ENCODE assay signal across 1 cellular context in the genomic region with DNA sequence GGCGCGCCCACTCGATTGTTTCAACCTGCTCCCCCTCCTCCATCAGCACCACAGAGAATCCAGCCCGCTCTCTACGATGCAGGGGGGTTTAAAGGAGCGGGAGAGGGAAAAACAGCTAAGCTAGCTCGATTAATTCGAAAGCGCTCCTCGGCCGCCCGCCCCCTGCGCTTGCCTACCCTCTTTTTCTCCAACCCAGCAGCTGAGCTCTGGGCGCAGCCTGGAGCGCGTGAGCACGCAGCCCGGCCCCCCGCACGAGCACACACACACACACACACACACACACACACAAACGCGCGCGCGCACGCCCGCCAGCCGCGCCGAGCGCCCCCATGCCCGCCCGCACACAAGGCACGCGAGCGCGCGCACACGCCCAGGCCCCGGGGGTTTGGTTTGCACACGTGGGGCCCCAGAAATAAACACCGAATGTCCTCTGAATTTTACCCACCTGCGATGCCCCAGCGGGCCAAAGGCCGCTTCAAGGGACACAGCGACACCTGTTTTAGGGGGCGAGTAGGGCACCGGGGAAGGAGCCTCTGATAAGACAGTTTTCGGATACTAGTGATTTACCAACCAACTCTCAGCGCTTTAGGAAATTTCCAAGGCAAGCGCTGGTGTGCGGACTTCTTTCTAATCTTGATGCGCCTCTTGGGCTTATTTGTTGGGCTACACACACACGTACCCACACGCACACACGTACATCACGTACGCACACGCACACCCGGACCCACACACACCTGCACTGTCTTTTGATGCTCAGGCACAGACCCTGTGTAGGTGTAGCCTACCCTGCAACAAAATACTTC.
TF ChIP-seq lines count a peak whose summit lies in the region.

No MANE protein-coding gene starts in this region.

TF ChIP-seq in HepG2, 621 proteins besides CTCF, POLR2A, EP300 and RAD21 (continued from another document and continues in another):
- TF ChIP-seq, protein P1, sequence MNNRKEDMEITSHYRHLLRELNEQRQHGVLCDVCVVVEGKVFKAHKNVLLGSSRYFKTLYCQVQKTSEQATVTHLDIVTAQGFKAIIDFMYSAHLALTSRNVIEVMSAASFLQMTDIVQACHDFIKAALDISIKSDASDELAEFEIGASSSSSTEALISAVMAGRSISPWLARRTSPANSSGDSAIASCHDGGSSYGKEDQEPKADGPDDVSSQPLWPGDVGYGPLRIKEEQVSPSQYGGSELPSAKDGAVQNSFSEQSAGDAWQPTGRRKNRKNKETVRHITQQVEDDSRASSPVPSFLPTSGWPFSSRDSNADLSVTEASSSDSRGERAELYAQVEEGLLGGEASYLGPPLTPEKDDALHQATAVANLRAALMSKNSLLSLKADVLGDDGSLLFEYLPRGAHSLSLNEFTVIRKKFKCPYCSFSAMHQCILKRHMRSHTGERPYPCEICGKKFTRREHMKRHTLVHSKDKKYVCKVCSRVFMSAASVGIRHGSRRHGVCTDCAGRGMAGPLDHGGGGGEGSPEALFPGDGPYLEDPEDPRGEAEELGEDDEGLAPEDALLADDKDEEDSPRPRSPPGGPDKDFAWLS (CRISPR knock-in tag; IDR thresholded peaks at IDR 0.05; ENCODE audit: borderline replicate concordance): no peak
- TF ChIP-seq, protein P2, sequence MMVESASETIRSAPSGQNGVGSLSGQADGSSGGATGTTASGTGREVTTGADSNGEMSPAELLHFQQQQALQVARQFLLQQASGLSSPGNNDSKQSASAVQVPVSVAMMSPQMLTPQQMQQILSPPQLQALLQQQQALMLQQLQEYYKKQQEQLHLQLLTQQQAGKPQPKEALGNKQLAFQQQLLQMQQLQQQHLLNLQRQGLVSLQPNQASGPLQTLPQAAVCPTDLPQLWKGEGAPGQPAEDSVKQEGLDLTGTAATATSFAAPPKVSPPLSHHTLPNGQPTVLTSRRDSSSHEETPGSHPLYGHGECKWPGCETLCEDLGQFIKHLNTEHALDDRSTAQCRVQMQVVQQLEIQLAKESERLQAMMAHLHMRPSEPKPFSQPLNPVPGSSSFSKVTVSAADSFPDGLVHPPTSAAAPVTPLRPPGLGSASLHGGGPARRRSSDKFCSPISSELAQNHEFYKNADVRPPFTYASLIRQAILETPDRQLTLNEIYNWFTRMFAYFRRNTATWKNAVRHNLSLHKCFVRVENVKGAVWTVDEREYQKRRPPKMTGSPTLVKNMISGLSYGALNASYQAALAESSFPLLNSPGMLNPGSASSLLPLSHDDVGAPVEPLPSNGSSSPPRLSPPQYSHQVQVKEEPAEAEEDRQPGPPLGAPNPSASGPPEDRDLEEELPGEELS (CRISPR knock-in tag; IDR thresholded peaks at IDR 0.05): no peak
- TF ChIP-seq, protein P3, sequence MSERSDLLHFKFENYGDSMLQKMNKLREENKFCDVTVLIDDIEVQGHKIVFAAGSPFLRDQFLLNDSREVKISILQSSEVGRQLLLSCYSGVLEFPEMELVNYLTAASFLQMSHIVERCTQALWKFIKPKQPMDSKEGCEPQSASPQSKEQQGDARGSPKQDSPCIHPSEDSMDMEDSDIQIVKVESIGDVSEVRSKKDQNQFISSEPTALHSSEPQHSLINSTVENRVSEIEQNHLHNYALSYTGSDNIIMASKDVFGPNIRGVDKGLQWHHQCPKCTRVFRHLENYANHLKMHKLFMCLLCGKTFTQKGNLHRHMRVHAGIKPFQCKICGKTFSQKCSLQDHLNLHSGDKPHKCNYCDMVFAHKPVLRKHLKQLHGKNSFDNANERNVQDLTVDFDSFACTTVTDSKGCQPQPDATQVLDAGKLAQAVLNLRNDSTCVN (CRISPR knock-in tag; IDR thresholded peaks at IDR 0.05; ENCODE audit: borderline replicate concordance): no peak
- TF ChIP-seq ZNF737 (CRISPR knock-in tag; IDR thresholded peaks at IDR 0.05; ENCODE audit: borderline replicate concordance) (no peak), NR1H2 (CRISPR knock-in tag; IDR thresholded peaks at IDR 0.05; ENCODE audit: borderline replicate concordance, low read depth) (no peak), NAIF1 (CRISPR knock-in tag; IDR thresholded peaks at IDR 0.05; ENCODE audit: borderline replicate concordance) (no peak), ATF7 (IDR thresholded peaks at IDR 0.05) (no peak), ATF7 (CRISPR knock-in tag; IDR thresholded peaks at IDR 0.05) (no peak), NFYB (CRISPR knock-in tag; IDR thresholded peaks at IDR 0.05) (no peak), ZNF619 (CRISPR knock-in tag; IDR thresholded peaks at IDR 0.05) (no peak), XRCC5 (optimal IDR thresholded peaks at IDR 0.05; ENCODE audit: low read length) (peak; percentile 55), SRY (CRISPR knock-in tag; IDR thresholded peaks at IDR 0.05) (no peak), KLF6 (CRISPR knock-in tag; IDR thresholded peaks at IDR 0.05) (no peak), TAF1 (CRISPR knock-in tag; IDR thresholded peaks at IDR 0.05) (no peak), ZNF7 (CRISPR knock-in tag; IDR thresholded peaks at IDR 0.05) (no peak), BCL6 (CRISPR knock-in tag; IDR thresholded peaks at IDR 0.05) (no peak), ZNF558 (CRISPR knock-in tag; IDR thresholded peaks at IDR 0.05; ENCODE audit: borderline replicate concordance) (peak; percentile 62; the same call in 1 of the 2 replicates), ESRRA (CRISPR knock-in tag; IDR thresholded peaks at IDR 0.05; ENCODE audit: low read depth) (no peak), RNF2 (conservative IDR thresholded peaks at IDR 0.05; ENCODE audit: low read depth) (peak; percentile 73), ZNF451 (CRISPR knock-in tag; IDR thresholded peaks at IDR 0.05) (no peak), KAT7 (CRISPR knock-in tag; IDR thresholded peaks at IDR 0.05; ENCODE audit: borderline replicate concordance) (no peak), ZNF121 (CRISPR knock-in tag; IDR thresholded peaks at IDR 0.05) (no peak), ZNF431 (CRISPR knock-in tag; IDR thresholded peaks at IDR 0.05; ENCODE audit: borderline replicate concordance, low read depth) (no peak), SMAD1 (CRISPR knock-in tag; IDR thresholded peaks at IDR 0.05; ENCODE audit: borderline replicate concordance, low read depth) (no peak), PHF21A (CRISPR knock-in tag; IDR thresholded peaks at IDR 0.05) (peak; percentile 35; the same call in 1 of the 2 replicates), NR2F1 (CRISPR knock-in tag; IDR thresholded peaks at IDR 0.05) (no peak)
- TF ChIP-seq, protein P4, sequence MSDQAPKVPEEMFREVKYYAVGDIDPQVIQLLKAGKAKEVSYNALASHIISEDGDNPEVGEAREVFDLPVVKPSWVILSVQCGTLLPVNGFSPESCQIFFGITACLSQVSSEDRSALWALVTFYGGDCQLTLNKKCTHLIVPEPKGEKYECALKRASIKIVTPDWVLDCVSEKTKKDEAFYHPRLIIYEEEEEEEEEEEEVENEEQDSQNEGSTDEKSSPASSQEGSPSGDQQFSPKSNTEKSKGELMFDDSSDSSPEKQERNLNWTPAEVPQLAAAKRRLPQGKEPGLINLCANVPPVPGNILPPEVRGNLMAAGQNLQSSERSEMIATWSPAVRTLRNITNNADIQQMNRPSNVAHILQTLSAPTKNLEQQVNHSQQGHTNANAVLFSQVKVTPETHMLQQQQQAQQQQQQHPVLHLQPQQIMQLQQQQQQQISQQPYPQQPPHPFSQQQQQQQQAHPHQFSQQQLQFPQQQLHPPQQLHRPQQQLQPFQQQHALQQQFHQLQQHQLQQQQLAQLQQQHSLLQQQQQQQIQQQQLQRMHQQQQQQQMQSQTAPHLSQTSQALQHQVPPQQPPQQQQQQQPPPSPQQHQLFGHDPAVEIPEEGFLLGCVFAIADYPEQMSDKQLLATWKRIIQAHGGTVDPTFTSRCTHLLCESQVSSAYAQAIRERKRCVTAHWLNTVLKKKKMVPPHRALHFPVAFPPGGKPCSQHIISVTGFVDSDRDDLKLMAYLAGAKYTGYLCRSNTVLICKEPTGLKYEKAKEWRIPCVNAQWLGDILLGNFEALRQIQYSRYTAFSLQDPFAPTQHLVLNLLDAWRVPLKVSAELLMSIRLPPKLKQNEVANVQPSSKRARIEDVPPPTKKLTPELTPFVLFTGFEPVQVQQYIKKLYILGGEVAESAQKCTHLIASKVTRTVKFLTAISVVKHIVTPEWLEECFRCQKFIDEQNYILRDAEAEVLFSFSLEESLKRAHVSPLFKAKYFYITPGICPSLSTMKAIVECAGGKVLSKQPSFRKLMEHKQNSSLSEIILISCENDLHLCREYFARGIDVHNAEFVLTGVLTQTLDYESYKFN (CRISPR knock-in tag; conservative IDR thresholded peaks at IDR 0.05): 0 out of 2 replicates have a peak, but pooled peaks have one; percentile 11
- TF ChIP-seq, protein P5, sequence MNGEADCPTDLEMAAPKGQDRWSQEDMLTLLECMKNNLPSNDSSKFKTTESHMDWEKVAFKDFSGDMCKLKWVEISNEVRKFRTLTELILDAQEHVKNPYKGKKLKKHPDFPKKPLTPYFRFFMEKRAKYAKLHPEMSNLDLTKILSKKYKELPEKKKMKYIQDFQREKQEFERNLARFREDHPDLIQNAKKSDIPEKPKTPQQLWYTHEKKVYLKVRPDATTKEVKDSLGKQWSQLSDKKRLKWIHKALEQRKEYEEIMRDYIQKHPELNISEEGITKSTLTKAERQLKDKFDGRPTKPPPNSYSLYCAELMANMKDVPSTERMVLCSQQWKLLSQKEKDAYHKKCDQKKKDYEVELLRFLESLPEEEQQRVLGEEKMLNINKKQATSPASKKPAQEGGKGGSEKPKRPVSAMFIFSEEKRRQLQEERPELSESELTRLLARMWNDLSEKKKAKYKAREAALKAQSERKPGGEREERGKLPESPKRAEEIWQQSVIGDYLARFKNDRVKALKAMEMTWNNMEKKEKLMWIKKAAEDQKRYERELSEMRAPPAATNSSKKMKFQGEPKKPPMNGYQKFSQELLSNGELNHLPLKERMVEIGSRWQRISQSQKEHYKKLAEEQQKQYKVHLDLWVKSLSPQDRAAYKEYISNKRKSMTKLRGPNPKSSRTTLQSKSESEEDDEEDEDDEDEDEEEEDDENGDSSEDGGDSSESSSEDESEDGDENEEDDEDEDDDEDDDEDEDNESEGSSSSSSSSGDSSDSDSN (CRISPR knock-in tag; IDR thresholded peaks at IDR 0.05): no peak
- TF ChIP-seq, protein P6, sequence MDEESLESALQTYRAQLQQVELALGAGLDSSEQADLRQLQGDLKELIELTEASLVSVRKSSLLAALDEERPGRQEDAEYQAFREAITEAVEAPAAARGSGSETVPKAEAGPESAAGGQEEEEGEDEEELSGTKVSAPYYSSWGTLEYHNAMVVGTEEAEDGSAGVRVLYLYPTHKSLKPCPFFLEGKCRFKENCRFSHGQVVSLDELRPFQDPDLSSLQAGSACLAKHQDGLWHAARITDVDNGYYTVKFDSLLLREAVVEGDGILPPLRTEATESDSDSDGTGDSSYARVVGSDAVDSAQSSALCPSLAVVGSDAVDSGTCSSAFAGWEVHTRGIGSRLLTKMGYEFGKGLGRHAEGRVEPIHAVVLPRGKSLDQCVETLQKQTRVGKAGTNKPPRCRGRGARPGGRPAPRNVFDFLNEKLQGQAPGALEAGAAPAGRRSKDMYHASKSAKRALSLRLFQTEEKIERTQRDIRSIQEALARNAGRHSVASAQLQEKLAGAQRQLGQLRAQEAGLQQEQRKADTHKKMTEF (CRISPR knock-in tag; IDR thresholded peaks at IDR 0.05): no peak
- TF ChIP-seq, protein P7, sequence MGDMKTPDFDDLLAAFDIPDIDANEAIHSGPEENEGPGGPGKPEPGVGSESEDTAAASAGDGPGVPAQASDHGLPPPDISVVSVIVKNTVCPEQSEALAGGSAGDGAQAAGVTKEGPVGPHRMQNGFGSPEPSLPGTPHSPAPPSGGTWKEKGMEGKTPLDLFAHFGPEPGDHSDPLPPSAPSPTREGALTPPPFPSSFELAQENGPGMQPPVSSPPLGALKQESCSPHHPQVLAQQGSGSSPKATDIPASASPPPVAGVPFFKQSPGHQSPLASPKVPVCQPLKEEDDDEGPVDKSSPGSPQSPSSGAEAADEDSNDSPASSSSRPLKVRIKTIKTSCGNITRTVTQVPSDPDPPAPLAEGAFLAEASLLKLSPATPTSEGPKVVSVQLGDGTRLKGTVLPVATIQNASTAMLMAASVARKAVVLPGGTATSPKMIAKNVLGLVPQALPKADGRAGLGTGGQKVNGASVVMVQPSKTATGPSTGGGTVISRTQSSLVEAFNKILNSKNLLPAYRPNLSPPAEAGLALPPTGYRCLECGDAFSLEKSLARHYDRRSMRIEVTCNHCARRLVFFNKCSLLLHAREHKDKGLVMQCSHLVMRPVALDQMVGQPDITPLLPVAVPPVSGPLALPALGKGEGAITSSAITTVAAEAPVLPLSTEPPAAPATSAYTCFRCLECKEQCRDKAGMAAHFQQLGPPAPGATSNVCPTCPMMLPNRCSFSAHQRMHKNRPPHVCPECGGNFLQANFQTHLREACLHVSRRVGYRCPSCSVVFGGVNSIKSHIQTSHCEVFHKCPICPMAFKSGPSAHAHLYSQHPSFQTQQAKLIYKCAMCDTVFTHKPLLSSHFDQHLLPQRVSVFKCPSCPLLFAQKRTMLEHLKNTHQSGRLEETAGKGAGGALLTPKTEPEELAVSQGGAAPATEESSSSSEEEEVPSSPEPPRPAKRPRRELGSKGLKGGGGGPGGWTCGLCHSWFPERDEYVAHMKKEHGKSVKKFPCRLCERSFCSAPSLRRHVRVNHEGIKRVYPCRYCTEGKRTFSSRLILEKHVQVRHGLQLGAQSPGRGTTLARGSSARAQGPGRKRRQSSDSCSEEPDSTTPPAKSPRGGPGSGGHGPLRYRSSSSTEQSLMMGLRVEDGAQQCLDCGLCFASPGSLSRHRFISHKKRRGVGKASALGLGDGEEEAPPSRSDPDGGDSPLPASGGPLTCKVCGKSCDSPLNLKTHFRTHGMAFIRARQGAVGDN (CRISPR knock-in tag; IDR thresholded peaks at IDR 0.05): peak; percentile 59
- TF ChIP-seq, protein P8, sequence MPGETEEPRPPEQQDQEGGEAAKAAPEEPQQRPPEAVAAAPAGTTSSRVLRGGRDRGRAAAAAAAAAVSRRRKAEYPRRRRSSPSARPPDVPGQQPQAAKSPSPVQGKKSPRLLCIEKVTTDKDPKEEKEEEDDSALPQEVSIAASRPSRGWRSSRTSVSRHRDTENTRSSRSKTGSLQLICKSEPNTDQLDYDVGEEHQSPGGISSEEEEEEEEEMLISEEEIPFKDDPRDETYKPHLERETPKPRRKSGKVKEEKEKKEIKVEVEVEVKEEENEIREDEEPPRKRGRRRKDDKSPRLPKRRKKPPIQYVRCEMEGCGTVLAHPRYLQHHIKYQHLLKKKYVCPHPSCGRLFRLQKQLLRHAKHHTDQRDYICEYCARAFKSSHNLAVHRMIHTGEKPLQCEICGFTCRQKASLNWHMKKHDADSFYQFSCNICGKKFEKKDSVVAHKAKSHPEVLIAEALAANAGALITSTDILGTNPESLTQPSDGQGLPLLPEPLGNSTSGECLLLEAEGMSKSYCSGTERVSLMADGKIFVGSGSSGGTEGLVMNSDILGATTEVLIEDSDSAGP (CRISPR knock-in tag; IDR thresholded peaks at IDR 0.05; ENCODE audit: borderline replicate concordance): peak; percentile 39; the same call in 1 of the 2 replicates
